Comparison of ENCODE assay signal across 16 cellular contexts in genomic region chr2:28639092-28639691, GRCh38.
"Had no signal": no experiment of that assay in that cellular context is flagged by ENCODE, and none has a peak within 500 bp of the region (broad histone marks: within the 10 kb centered on the region; RNA-seq: fewer than 3 reads in every experiment).

No MANE protein-coding gene starts in this region.

- H3K36me3 Mint-ChIP-seq: activated naive CD8-positive, alpha-beta T cell treated with anti-CD3 and anti-CD28 coated beads, Interleukin-2, amount 10 ng/mL, durations not matched to agents 7 days and 5 days; stimulated activated memory B cell treated with anti-CD40 and anti-IgM and Interleukin-4, amounts not matched to agents 10 μg/mL and 1 μg/mL and 100 μg/mL, for 72 hours had no signal

- H3K36me3 ChIP-seq: pancreas, thyroid gland had no signal

- H3K4me1 Mint-ChIP-seq: activated B cell treated with CpG ODN at 0.5 μM for 24 hours had no signal

- H3K4me3 Mint-ChIP-seq: activated B cell treated with CpG ODN at 0.5 μM for 24 hours; activated CD8-positive, alpha-beta T cell treated with anti-CD3 and anti-CD28 coated beads for 36 hours; activated naive CD8-positive, alpha-beta T cell treated with anti-CD3 and anti-CD28 coated beads, Interleukin-2, amount 10 ng/mL, durations not matched to agents 7 days and 5 days; endodermal cell; naive thymus-derived CD4-positive, alpha-beta T cell; stimulated activated memory B cell treated with anti-CD40 and anti-IgM and Interleukin-4, amounts not matched to agents 10 μg/mL and 1 μg/mL and 100 μg/mL, for 72 hours; T-helper 2 cell treated with Interferon-gamma antibody and Interleukin-4, amounts not matched to agents 5 μg/mL and 100 μg/mL, for 36 hours had no signal

- H3K27me3 ChIP-seq: pancreas, thyroid gland had no signal

- DNase-seq: activated B cell treated with CpG ODN at 0.5 μM for 24 hours; activated CD4-positive, alpha-beta T cell treated with anti-CD3 and anti-CD28 coated beads for 48 hours; activated gamma-delta T cell treated with Interleukin-2 at 50 U/mL for 16 hours; activated naive CD8-positive, alpha-beta T cell treated with anti-CD3 and anti-CD28 coated beads, Interleukin-2, amount 10 ng/mL, durations not matched to agents 7 days and 5 days; anterior cingulate cortex; endodermal cell; erythroblast; naive thymus-derived CD4-positive, alpha-beta T cell; stimulated activated CD4-positive, alpha-beta T cell treated with anti-CD3 and anti-CD28 coated beads, Interleukin-1b, Interleukin-23, amount 100 ng/mL, for 48 hours had no signal

- ATAC-seq: naive thymus-derived CD4-positive, alpha-beta T cell had no signal

- H3K9me3 ChIP-seq: pancreas, thyroid gland had no signal

- FAIRE-seq: bronchial epithelial cell, islet of Langerhans, pancreas had no signal

- H3K27ac Mint-ChIP-seq: activated B cell treated with CpG ODN at 0.5 μM for 24 hours; activated naive CD8-positive, alpha-beta T cell treated with anti-CD3 and anti-CD28 coated beads, Interleukin-2, amount 10 ng/mL, durations not matched to agents 7 days and 5 days; endodermal cell had no signal

- H3K9me3 Mint-ChIP-seq: activated B cell treated with CpG ODN at 0.5 μM for 24 hours; activated CD8-positive, alpha-beta T cell treated with anti-CD3 and anti-CD28 coated beads for 36 hours; activated naive CD8-positive, alpha-beta T cell treated with anti-CD3 and anti-CD28 coated beads, Interleukin-2, amount 10 ng/mL, durations not matched to agents 7 days and 5 days; endodermal cell; naive thymus-derived CD4-positive, alpha-beta T cell; stimulated activated memory B cell treated with anti-CD40 and anti-IgM and Interleukin-4, amounts not matched to agents 10 μg/mL and 1 μg/mL and 100 μg/mL, for 72 hours; T-helper 2 cell treated with Interferon-gamma antibody and Interleukin-4, amounts not matched to agents 5 μg/mL and 100 μg/mL, for 36 hours had no signal

- H3K27ac ChIP-seq: thyroid gland had no signal

- H3K4me3 ChIP-seq: pancreas, thyroid gland had no signal

- H3K27me3 Mint-ChIP-seq: activated B cell treated with CpG ODN at 0.5 μM for 24 hours; activated CD8-positive, alpha-beta T cell treated with anti-CD3 and anti-CD28 coated beads for 36 hours; naive thymus-derived CD4-positive, alpha-beta T cell; stimulated activated memory B cell treated with anti-CD40 and anti-IgM and Interleukin-4, amounts not matched to agents 10 μg/mL and 1 μg/mL and 100 μg/mL, for 72 hours had no signal
